21 cellular contexts compared by ENCODE assay signal in the genomic region with DNA sequence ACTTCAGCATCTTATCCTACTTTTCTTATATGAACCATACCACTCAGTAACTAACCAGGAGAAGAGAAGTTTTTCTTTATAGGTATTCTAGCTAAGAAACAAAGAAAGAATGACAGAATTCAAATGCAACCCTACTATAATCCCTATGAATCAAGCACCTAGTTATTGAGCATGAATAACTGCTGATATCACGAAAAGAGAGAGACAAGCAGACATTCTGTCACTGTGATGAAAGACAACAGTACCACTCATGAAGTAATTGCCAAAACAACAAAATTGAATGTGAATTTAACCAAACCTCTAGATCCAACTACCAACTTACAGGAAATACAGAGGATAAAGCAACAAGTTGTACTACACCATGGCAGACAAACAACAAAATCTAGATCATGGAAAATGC.
"Had no signal": no experiment of that assay in that cellular context is flagged by ENCODE, and none has a peak within 500 bp of the region (broad histone marks: within the 10 kb centered on the region; RNA-seq: fewer than 3 reads in every experiment).

No MANE protein-coding gene starts in this region.

- DNase-seq: colonic mucosa; dermis blood vessel endothelial cell; foreskin melanocyte; head of caudate nucleus; kidney; left colon; left ventricle myocardium superior; mesendoderm; naive B cell; sigmoid colon; stimulated activated CD4-positive, alpha-beta T cell treated with anti-CD3 and anti-CD28 coated beads, Interleukin-2, amount 100 ng/mL, for 24 hours; stimulated activated CD4-positive, alpha-beta T cell treated with anti-CD3 and anti-CD28 coated beads, Interleukin-4, amount 100 ng/mL, for 4 hours; stimulated activated naive CD4-positive, alpha-beta T cell; stomach; substantia nigra; transverse colon had no signal

- H3K9me3 Mint-ChIP-seq: naive B cell had no signal

- H3K27me3 ChIP-seq: colonic mucosa, hepatocyte, neutrophil, sigmoid colon, stomach, transverse colon had no signal

- H3K36me3 ChIP-seq: colonic mucosa had no signal

- H3K4me3 ChIP-seq: colonic mucosa, hepatocyte, lung, sigmoid colon, skin epidermis, stomach, thoracic aorta, transverse colon had no signal

- H3K4me1 ChIP-seq: colonic mucosa, sigmoid colon, stomach, transverse colon had no signal

- H2AFZ ChIP-seq: hepatocyte had no signal

- H3K4me3 Mint-ChIP-seq: naive B cell had no signal

- ATAC-seq: left colon, left ventricle myocardium superior had no signal

- H3K27me3 Mint-ChIP-seq: naive B cell had no signal

- H3K9me3 ChIP-seq: colonic mucosa, neutrophil, sigmoid colon, stomach, thoracic aorta, transverse colon had no signal

- H3K27ac ChIP-seq: colonic mucosa, hepatocyte, neutrophil, sigmoid colon, skin epidermis, stomach, thoracic aorta, transverse colon had no signal

- H3K79me2 ChIP-seq: hepatocyte had no signal

- H3K4me2 ChIP-seq: hepatocyte had no signal
